In the genomic region with DNA sequence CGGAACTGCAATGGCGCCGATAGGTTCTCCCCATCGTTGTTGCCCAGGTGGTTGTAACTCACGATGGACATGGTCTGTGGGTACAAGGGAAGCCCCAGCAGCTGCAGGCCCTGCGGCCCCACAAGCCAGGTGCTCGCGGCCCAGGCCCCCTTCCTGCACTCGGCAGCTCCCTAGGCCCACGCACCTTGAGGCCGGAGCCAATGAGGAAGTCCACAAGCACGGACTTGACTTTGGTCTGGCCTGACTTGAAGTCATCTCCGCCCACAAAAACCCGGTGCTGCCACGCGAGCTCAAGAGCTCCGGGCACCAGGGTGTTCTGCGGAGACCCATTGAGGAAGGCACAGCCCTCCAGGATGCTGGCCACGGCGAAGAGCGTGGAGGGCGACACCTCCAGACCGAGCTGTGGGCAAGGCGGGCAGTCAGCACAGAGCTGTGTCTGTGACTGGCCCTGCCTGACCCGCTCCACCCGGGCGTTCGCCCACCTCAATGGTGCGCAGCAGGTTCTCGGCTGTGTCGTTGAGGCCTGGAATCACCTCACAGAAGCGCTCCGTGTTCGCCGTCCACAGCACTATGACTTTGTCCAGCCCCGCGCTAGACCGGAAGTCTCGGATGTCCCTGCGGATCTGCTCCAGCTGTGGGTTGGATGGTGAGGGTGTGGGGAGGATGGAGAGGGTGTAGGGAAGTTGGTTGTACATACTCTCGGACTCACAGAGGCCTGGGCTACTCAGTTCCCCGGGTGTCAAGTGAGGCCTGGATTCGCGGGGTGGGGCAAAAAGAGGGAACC, we compare ENCODE assay signal across 2 cellular contexts.
TF ChIP-seq lines count a peak whose summit lies in the region.

No MANE protein-coding gene starts in this region.

TF ChIP-seq in HCT116, 20 proteins besides CTCF, POLR2A, EP300 and RAD21:
- TF ChIP-seq TCF7L2 (IDR thresholded peaks at IDR 0.05; ENCODE audit: borderline replicate concordance, extremely low read depth, insufficient read depth, insufficient read length) = no peak
- TF ChIP-seq ELF1 (IDR thresholded peaks at IDR 0.05; ENCODE audit: borderline replicate concordance, low read depth) = no peak
- TF ChIP-seq, protein P1, sequence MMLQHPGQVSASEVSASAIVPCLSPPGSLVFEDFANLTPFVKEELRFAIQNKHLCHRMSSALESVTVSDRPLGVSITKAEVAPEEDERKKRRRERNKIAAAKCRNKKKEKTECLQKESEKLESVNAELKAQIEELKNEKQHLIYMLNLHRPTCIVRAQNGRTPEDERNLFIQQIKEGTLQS (IDR thresholded peaks at IDR 0.05) = no peak
- no peak for TF ChIP-seq SRF (IDR thresholded peaks at IDR 0.05; ENCODE audit: low read depth)
- TF ChIP-seq SP1 (IDR thresholded peaks at IDR 0.05; ENCODE audit: low read depth) = no peak
- TF ChIP-seq, protein P2, sequence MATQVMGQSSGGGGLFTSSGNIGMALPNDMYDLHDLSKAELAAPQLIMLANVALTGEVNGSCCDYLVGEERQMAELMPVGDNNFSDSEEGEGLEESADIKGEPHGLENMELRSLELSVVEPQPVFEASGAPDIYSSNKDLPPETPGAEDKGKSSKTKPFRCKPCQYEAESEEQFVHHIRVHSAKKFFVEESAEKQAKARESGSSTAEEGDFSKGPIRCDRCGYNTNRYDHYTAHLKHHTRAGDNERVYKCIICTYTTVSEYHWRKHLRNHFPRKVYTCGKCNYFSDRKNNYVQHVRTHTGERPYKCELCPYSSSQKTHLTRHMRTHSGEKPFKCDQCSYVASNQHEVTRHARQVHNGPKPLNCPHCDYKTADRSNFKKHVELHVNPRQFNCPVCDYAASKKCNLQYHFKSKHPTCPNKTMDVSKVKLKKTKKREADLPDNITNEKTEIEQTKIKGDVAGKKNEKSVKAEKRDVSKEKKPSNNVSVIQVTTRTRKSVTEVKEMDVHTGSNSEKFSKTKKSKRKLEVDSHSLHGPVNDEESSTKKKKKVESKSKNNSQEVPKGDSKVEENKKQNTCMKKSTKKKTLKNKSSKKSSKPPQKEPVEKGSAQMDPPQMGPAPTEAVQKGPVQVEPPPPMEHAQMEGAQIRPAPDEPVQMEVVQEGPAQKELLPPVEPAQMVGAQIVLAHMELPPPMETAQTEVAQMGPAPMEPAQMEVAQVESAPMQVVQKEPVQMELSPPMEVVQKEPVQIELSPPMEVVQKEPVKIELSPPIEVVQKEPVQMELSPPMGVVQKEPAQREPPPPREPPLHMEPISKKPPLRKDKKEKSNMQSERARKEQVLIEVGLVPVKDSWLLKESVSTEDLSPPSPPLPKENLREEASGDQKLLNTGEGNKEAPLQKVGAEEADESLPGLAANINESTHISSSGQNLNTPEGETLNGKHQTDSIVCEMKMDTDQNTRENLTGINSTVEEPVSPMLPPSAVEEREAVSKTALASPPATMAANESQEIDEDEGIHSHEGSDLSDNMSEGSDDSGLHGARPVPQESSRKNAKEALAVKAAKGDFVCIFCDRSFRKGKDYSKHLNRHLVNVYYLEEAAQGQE (IDR thresholded peaks at IDR 0.05; ENCODE audit: low read depth) = no peak
- no peak for TF ChIP-seq JUND (IDR thresholded peaks at IDR 0.05)
- no peak for TF ChIP-seq EZH2phosphoT487 (IDR thresholded peaks at IDR 0.05; ENCODE audit: borderline replicate concordance)
- TF ChIP-seq FOSL1 (IDR thresholded peaks at IDR 0.05; ENCODE audit: low read depth) = no peak
- no peak for TF ChIP-seq YY1 (IDR thresholded peaks at IDR 0.05; ENCODE audit: extremely low read depth, insufficient replicate concordance, low read depth, low read length)
- TF ChIP-seq, protein P3, sequence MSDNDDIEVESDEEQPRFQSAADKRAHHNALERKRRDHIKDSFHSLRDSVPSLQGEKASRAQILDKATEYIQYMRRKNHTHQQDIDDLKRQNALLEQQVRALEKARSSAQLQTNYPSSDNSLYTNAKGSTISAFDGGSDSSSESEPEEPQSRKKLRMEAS (IDR thresholded peaks at IDR 0.05) = no peak
- no peak for TF ChIP-seq ZFX (IDR thresholded peaks at IDR 0.05)
- TF ChIP-seq, protein P4, sequence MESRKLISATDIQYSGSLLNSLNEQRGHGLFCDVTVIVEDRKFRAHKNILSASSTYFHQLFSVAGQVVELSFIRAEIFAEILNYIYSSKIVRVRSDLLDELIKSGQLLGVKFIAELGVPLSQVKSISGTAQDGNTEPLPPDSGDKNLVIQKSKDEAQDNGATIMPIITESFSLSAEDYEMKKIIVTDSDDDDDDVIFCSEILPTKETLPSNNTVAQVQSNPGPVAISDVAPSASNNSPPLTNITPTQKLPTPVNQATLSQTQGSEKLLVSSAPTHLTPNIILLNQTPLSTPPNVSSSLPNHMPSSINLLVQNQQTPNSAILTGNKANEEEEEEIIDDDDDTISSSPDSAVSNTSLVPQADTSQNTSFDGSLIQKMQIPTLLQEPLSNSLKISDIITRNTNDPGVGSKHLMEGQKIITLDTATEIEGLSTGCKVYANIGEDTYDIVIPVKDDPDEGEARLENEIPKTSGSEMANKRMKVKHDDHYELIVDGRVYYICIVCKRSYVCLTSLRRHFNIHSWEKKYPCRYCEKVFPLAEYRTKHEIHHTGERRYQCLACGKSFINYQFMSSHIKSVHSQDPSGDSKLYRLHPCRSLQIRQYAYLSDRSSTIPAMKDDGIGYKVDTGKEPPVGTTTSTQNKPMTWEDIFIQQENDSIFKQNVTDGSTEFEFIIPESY (IDR thresholded peaks at IDR 0.05; ENCODE audit: extremely low read depth, insufficient replicate concordance, low read length) = no peak
- TF ChIP-seq ZNF274 (IDR thresholded peaks at IDR 0.05; ENCODE audit: low read depth, low read length) = no peak
- TF ChIP-seq EZH2 (IDR thresholded peaks at IDR 0.05) = no peak
- no peak for TF ChIP-seq CBX3 (IDR thresholded peaks at IDR 0.05; ENCODE audit: low read depth)

TF ChIP-seq in K562, 482 proteins besides CTCF, POLR2A, EP300 and RAD21:
- TF ChIP-seq ZNF253 (CRISPR knock-in tag; conservative IDR thresholded peaks at IDR 0.05) = no peak
- peak in 1 of 2 experiments; percentile 48; a peak in 1 of 4 replicates for TF ChIP-seq FOXA3 (CRISPR knock-in tag; conservative IDR thresholded peaks at IDR 0.05 in 1 of 2, IDR thresholded peaks at IDR 0.05 in 1 of 2)
- no peak for TF ChIP-seq ZNF589 (CRISPR knock-in tag; IDR thresholded peaks at IDR 0.05; ENCODE audit: low read depth)
- no peak for TF ChIP-seq BRCA1 (IDR thresholded peaks at IDR 0.05)
- TF ChIP-seq BRCA1 (CRISPR knock-in tag; IDR thresholded peaks at IDR 0.05) = 0 out of 2 replicates have a peak, but pooled peaks have one; percentile 44
- no peak for TF ChIP-seq SAP30 (IDR thresholded peaks at IDR 0.05; ENCODE audit: borderline replicate concordance, insufficient read depth, low read depth, low read length, poor library complexity, severe bottlenecking)
- TF ChIP-seq ZC3H4 (CRISPR knock-in tag; IDR thresholded peaks at IDR 0.05; ENCODE audit: borderline replicate concordance) = no peak
- TF ChIP-seq CHCHD3 (CRISPR knock-in tag; IDR thresholded peaks at IDR 0.05) = no peak
- 0 out of 2 replicates have a peak, but pooled peaks have one; percentile 24 for TF ChIP-seq TAF15 (IDR thresholded peaks at IDR 0.05; ENCODE audit: low read depth, low read length)
- TF ChIP-seq ZNF263 (CRISPR knock-in tag; IDR thresholded peaks at IDR 0.05; ENCODE audit: borderline replicate concordance) = 0 out of 2 replicates have a peak, but pooled peaks have one; percentile 9
- TF ChIP-seq ZNF143 (CRISPR knock-in tag; IDR thresholded peaks at IDR 0.05) = 0 out of 2 replicates have a peak, but pooled peaks have one; percentile 28
- TF ChIP-seq MYC (IDR thresholded peaks at IDR 0.05; ENCODE audit: low read depth, low read length) = no peak
- TF ChIP-seq MYC (CRISPR knock-in tag; IDR thresholded peaks at IDR 0.05; ENCODE audit: borderline replicate concordance, low read depth) = no peak
- TF ChIP-seq RBFOX2 (IDR thresholded peaks at IDR 0.05; ENCODE audit: low read depth, low read length) = peak; percentile 1; the same call in 1 of the 2 replicates
- TF ChIP-seq, protein P5, sequence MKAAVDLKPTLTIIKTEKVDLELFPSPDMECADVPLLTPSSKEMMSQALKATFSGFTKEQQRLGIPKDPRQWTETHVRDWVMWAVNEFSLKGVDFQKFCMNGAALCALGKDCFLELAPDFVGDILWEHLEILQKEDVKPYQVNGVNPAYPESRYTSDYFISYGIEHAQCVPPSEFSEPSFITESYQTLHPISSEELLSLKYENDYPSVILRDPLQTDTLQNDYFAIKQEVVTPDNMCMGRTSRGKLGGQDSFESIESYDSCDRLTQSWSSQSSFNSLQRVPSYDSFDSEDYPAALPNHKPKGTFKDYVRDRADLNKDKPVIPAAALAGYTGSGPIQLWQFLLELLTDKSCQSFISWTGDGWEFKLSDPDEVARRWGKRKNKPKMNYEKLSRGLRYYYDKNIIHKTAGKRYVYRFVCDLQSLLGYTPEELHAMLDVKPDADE (conservative IDR thresholded peaks at IDR 0.05; ENCODE audit: control insufficient read depth, low read depth, low read length) = 0 out of 2 replicates have a peak, but pooled peaks have one; percentile 11
- TF ChIP-seq FOXP1 (CRISPR knock-in tag; IDR thresholded peaks at IDR 0.05) = 0 out of 2 replicates have a peak, but pooled peaks have one; percentile 43
- TF ChIP-seq, protein P6, sequence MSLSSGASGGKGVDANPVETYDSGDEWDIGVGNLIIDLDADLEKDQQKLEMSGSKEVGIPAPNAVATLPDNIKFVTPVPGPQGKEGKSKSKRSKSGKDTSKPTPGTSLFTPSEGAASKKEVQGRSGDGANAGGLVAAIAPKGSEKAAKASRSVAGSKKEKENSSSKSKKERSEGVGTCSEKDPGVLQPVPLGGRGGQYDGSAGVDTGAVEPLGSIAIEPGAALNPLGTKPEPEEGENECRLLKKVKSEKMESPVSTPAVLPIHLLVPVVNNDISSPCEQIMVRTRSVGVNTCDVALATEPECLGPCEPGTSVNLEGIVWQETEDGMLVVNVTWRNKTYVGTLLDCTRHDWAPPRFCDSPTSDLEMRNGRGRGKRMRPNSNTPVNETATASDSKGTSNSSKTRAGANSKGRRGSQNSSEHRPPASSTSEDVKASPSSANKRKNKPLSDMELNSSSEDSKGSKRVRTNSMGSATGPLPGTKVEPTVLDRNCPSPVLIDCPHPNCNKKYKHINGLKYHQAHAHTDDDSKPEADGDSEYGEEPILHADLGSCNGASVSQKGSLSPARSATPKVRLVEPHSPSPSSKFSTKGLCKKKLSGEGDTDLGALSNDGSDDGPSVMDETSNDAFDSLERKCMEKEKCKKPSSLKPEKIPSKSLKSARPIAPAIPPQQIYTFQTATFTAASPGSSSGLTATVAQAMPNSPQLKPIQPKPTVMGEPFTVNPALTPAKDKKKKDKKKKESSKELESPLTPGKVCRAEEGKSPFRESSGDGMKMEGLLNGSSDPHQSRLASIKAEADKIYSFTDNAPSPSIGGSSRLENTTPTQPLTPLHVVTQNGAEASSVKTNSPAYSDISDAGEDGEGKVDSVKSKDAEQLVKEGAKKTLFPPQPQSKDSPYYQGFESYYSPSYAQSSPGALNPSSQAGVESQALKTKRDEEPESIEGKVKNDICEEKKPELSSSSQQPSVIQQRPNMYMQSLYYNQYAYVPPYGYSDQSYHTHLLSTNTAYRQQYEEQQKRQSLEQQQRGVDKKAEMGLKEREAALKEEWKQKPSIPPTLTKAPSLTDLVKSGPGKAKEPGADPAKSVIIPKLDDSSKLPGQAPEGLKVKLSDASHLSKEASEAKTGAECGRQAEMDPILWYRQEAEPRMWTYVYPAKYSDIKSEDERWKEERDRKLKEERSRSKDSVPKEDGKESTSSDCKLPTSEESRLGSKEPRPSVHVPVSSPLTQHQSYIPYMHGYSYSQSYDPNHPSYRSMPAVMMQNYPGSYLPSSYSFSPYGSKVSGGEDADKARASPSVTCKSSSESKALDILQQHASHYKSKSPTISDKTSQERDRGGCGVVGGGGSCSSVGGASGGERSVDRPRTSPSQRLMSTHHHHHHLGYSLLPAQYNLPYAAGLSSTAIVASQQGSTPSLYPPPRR (CRISPR knock-in tag; IDR thresholded peaks at IDR 0.05; ENCODE audit: borderline replicate concordance) = no peak
- TF ChIP-seq, protein P7, sequence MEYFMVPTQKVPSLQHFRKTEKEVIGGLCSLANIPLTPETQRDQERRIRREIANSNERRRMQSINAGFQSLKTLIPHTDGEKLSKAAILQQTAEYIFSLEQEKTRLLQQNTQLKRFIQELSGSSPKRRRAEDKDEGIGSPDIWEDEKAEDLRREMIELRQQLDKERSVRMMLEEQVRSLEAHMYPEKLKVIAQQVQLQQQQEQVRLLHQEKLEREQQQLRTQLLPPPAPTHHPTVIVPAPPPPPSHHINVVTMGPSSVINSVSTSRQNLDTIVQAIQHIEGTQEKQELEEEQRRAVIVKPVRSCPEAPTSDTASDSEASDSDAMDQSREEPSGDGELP (CRISPR knock-in tag; IDR thresholded peaks at IDR 0.05; ENCODE audit: borderline replicate concordance) = 0 out of 2 replicates have a peak, but pooled peaks have one; percentile 5
- TF ChIP-seq, protein P8, sequence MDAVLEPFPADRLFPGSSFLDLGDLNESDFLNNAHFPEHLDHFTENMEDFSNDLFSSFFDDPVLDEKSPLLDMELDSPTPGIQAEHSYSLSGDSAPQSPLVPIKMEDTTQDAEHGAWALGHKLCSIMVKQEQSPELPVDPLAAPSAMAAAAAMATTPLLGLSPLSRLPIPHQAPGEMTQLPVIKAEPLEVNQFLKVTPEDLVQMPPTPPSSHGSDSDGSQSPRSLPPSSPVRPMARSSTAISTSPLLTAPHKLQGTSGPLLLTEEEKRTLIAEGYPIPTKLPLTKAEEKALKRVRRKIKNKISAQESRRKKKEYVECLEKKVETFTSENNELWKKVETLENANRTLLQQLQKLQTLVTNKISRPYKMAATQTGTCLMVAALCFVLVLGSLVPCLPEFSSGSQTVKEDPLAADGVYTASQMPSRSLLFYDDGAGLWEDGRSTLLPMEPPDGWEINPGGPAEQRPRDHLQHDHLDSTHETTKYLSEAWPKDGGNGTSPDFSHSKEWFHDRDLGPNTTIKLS (IDR thresholded peaks at IDR 0.05; ENCODE audit: borderline replicate concordance, low read depth) = no peak
- TF ChIP-seq SPI1 (IDR thresholded peaks at IDR 0.05; ENCODE audit: borderline replicate concordance, low read depth, low read length) = peak; percentile 37; the same call in 1 of the 2 replicates
- 0 out of 2 replicates have a peak, but pooled peaks have one; percentile 33 for TF ChIP-seq SUPT5H (IDR thresholded peaks at IDR 0.05)
- TF ChIP-seq POLR2G (IDR thresholded peaks at IDR 0.05; ENCODE audit: low read depth, low read length) = peak; percentile 8; the same call in 1 of the 2 replicates
